24 cellular contexts compared by ENCODE assay signal in the genomic region with DNA sequence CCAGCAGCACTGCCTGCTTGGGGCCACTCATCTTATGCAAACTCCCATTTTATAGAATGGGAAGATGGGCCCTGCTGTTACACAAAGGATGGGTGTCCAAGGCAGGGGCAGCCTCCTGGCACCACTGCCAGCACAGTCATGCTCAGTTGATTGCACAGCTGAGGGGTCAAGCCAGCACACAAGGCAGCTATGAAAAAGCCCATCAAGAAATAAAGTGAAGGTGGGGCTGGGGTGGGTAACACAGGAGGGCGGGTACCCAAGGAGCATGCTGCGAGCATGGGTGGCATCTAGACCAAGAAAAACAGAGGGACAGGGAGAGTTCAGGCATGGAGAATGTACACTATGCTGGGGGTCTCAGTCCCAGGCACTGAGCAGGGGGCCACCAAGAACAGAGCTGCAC.
"Had no signal": no experiment of that assay in that cellular context is flagged by ENCODE, and none has a peak within 500 bp of the region (broad histone marks: within the 10 kb centered on the region; RNA-seq: fewer than 3 reads in every experiment).

No MANE protein-coding gene starts in this region.

- H3K4me1 Mint-ChIP-seq: naive B cell; stimulated activated naive B cell treated with anti-CD40 and anti-IgM and Interleukin-4, amounts not matched to agents 10 μg/mL and 1 μg/mL and 100 μg/mL, for 72 hours had no signal

- DNase-seq: immature natural killer cell; kidney; naive B cell; natural killer cell; nephron progenitor cell; ovary; retina; stimulated activated CD4-positive, alpha-beta T cell treated with anti-CD3 and anti-CD28 coated beads, Interleukin-12 subunit alpha, Interleukin-12 subunit beta, amount 100 ng/mL, for 4 hours; stimulated activated CD4-positive, alpha-beta T cell treated with anti-CD3 and anti-CD28 coated beads, Interleukin-15, amount 100 ng/mL, for 24 hours; stimulated activated CD4-positive, alpha-beta T cell treated with anti-CD3 and anti-CD28 coated beads, Interleukin-2, amount 100 ng/mL, for 24 hours; stimulated activated CD4-positive, alpha-beta T cell treated with anti-CD3 and anti-CD28 coated beads, Interleukin-4, amount 100 ng/mL, for 1 hour; stimulated activated naive B cell treated with anti-CD40 and anti-IgM and Interleukin-4, amounts not matched to agents 10 μg/mL and 1 μg/mL and 100 μg/mL, for 72 hours; stimulated activated naive CD8-positive, alpha-beta T cell treated with anti-CD3 and anti-CD28 coated beads, Interleukin-15, Interleukin-2, amounts not matched to agents 100 U/mL and 50 U/mL, for 24 hours; testis; transverse colon had no signal

- H3K27ac ChIP-seq: heart left ventricle, left ventricle myocardium inferior, neural progenitor cell, ovary, prostate gland, skin epidermis, stomach, testis, thyroid gland, transverse colon, upper lobe of left lung had no signal

- H3K9me3 ChIP-seq: heart left ventricle, left ventricle myocardium inferior, ovary, prostate gland, stomach, testis, thyroid gland, transverse colon, upper lobe of left lung had no signal

- H3K27ac Mint-ChIP-seq: immature natural killer cell; naive B cell; natural killer cell; neural progenitor cell; stimulated activated naive B cell treated with anti-CD40 and anti-IgM and Interleukin-4, amounts not matched to agents 10 μg/mL and 1 μg/mL and 100 μg/mL, for 72 hours had no signal

- H3K9ac ChIP-seq: neural progenitor cell had no signal

- H3K4me3 ChIP-seq: heart left ventricle, left ventricle myocardium inferior, lung, neural progenitor cell, ovary, prostate gland, skin epidermis, stomach, testis, thyroid gland, transverse colon, upper lobe of left lung had no signal

- H3K36me3 ChIP-seq: heart left ventricle, left ventricle myocardium inferior, neural progenitor cell, ovary, prostate gland, stomach, thyroid gland, transverse colon, upper lobe of left lung had no signal

- H3K4me3 Mint-ChIP-seq: immature natural killer cell; naive B cell; natural killer cell; nephron progenitor cell; neural progenitor cell; stimulated activated naive B cell treated with anti-CD40 and anti-IgM and Interleukin-4, amounts not matched to agents 10 μg/mL and 1 μg/mL and 100 μg/mL, for 72 hours had no signal

- H3K4me2 ChIP-seq: neural progenitor cell had no signal

- H3K27me3 ChIP-seq: neural progenitor cell, ovary, testis, thyroid gland, transverse colon, upper lobe of left lung had no signal

- H3K36me3 Mint-ChIP-seq: immature natural killer cell; naive B cell; natural killer cell; neural progenitor cell; stimulated activated naive B cell treated with anti-CD40 and anti-IgM and Interleukin-4, amounts not matched to agents 10 μg/mL and 1 μg/mL and 100 μg/mL, for 72 hours had no signal

- H3K4me1 ChIP-seq: testis, transverse colon, upper lobe of left lung had no signal

- H3K9me3 Mint-ChIP-seq: immature natural killer cell; naive B cell; natural killer cell; nephron progenitor cell; neural progenitor cell; stimulated activated naive B cell treated with anti-CD40 and anti-IgM and Interleukin-4, amounts not matched to agents 10 μg/mL and 1 μg/mL and 100 μg/mL, for 72 hours had no signal
